ENCODE assay signal across 7 cellular contexts in genomic region chr1:120981489-120982087, GRCh38.
DNase-seq lines count a peak whose midpoint lies in the region; ATAC-seq and TF ChIP-seq lines count a peak whose summit lies in the region.
"Not testable (repeated sequence)": the region's sequence is repeated elsewhere in the genome, so short reads cannot be mapped to it uniquely, and the experiment has no call there.

No MANE protein-coding gene starts in this region.

- H3K36me3 ChIP-seq in mammary epithelial cell (ENCODE audit: insufficient read depth, low read length) = not testable (repeated sequence)

- DNase-seq in M059J (ENCODE audit: low read depth) (peak; percentile 4), astrocyte of the hippocampus (ENCODE audit: low read depth, low spot score) (peak; percentile 40), mammary epithelial cell (peak; percentile 49), islet precursor cell (peak; percentile 47), medulla oblongata (ENCODE audit: extremely low spot score) (peak; percentile 3), renal cortical epithelial cell (ENCODE audit: low read depth) (peak; percentile 65)

- not testable (repeated sequence) for H3K4me1 ChIP-seq in mammary epithelial cell (ENCODE audit: insufficient read depth, low read length)

- H2AFZ ChIP-seq in mammary epithelial cell (ENCODE audit: low read depth, low read length) = not testable (repeated sequence)

- intact Hi-C loops in mammary epithelial cell (cut with micrococcal nuclease) = not testable (repeated sequence)

- BruUV-seq in mammary epithelial cell (replicated peaks; lab: Mats Ljungman, UMichigan) = not testable (repeated sequence)

- not testable (repeated sequence) for H3K27ac ChIP-seq in mammary epithelial cell (ENCODE audit: insufficient read depth, low read depth, low read length)

- H3K9ac ChIP-seq in mammary epithelial cell (ENCODE audit: insufficient read depth, low read length) = not testable (repeated sequence)

- not testable (repeated sequence) for H3K4me2 ChIP-seq in mammary epithelial cell (ENCODE audit: insufficient read depth, low read depth, low read length)

- H3K4me3 ChIP-seq in mammary epithelial cell (replicated peaks in 1 of 3; ENCODE audit: insufficient read depth in 1 of 3, low read depth in 2 of 3, low read length in 3 of 3) = not testable (repeated sequence)

- CTCF ChIA-PET in mammary epithelial cell (lab: Charles Lee; ENCODE audit: low non-redundant PET) = not testable (repeated sequence)

- H3K27me3 ChIP-seq in mammary epithelial cell (ENCODE audit: insufficient read depth, low read length) = not testable (repeated sequence)

- not testable (repeated sequence) for H3K9me3 ChIP-seq in mammary epithelial cell (replicated peaks; ENCODE audit: insufficient read depth, low read length)

- not testable (repeated sequence) for H3K79me2 ChIP-seq in mammary epithelial cell (ENCODE audit: insufficient read depth, low read length)

- in situ Hi-C loops in mammary epithelial cell (cut with MboI; ENCODE audit: low sequenced_read_pairs in 2 of 2) = not testable (repeated sequence)

- not testable (repeated sequence) for TF ChIP-seq CTCF in mammary epithelial cell (conservative IDR thresholded peaks at IDR 0.05 in 1 of 2, IDR thresholded peaks at IDR 0.05 in 1 of 2; ENCODE audit: extremely low read depth in 1 of 2, insufficient read depth in 1 of 2, low read depth in 1 of 2, low read length in 2 of 2)

- not testable (repeated sequence) for H4K20me1 ChIP-seq in mammary epithelial cell (ENCODE audit: insufficient read depth, low read length)

- dilution Hi-C loops in mammary epithelial cell (cut with HindIII; ENCODE audit: low sequenced_read_pairs) = not testable (repeated sequence)

- ATAC-seq in esophagus mucosa = peak; percentile 75

- 0% methylated on average over 3 of the region's 3 CpGs for WGBS in mammary epithelial cell (ENCODE audit: low coverage, missing lambda C conversion rate)

Comparison
In these comparisons a context has a peak if more than half of its experiments do, and no peak if none do; other contexts are left out.
1. DNase-seq: peak in every context shown above with its lines; median percentile 65 in renal cortical epithelial cell; 49 in mammary epithelial cell; 47 in islet precursor cell; 40 in astrocyte of the hippocampus; 4 in M059J; 3 in medulla oblongata.